In genomic region chr6:43891072-43891870, GRCh38 we compare ENCODE assay signal across 1 cellular context.
TF ChIP-seq lines count a peak whose summit lies in the region.

No MANE protein-coding gene starts in this region.

TF ChIP-seq in HepG2, 621 proteins besides CTCF, POLR2A, EP300 and RAD21 (continued from another document):
- TF ChIP-seq, protein P1, sequence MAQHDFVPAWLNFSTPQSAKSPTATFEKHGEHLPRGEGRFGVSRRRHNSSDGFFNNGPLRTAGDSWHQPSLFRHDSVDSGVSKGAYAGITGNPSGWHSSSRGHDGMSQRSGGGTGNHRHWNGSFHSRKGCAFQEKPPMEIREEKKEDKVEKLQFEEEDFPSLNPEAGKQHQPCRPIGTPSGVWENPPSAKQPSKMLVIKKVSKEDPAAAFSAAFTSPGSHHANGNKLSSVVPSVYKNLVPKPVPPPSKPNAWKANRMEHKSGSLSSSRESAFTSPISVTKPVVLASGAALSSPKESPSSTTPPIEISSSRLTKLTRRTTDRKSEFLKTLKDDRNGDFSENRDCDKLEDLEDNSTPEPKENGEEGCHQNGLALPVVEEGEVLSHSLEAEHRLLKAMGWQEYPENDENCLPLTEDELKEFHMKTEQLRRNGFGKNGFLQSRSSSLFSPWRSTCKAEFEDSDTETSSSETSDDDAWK (CRISPR knock-in tag; IDR thresholded peaks at IDR 0.05) = no peak
- TF ChIP-seq ZNF224 (CRISPR knock-in tag; IDR thresholded peaks at IDR 0.05) = no peak
- TF ChIP-seq SUZ12 (IDR thresholded peaks at IDR 0.05; ENCODE audit: low read depth, low read length) = no peak
- no peak for TF ChIP-seq KLF15 (CRISPR knock-in tag; IDR thresholded peaks at IDR 0.05; ENCODE audit: borderline replicate concordance)
- no peak for TF ChIP-seq ARNTL (CRISPR knock-in tag; IDR thresholded peaks at IDR 0.05)
- TF ChIP-seq DZIP1 (CRISPR knock-in tag; IDR thresholded peaks at IDR 0.05) = no peak
- no peak for TF ChIP-seq ZNF256 (CRISPR knock-in tag; conservative IDR thresholded peaks at IDR 0.05)
TF ChIP-seq in HepG2: peak in this region for 18.
